12 cellular contexts compared by ENCODE assay signal in genomic region chr7:37445800-37446199, GRCh38. TPM values are rescaled to one million over a fixed set of nuclear protein-coding genes. Genes with fewer than 3 reads are reported as not detected.
A peak's percentile ranks its signal among the peaks of the same experiment; 100 is the strongest.
DNase-seq lines count a peak whose midpoint lies in the region; ATAC-seq and TF ChIP-seq lines count a peak whose summit lies in the region.
"Had no signal": no experiment of that assay in that cellular context is flagged by ENCODE, and none has a peak within 500 bp of the region (broad histone marks: within the 10 kb centered on the region; RNA-seq: fewer than 3 reads in every experiment).

No MANE protein-coding gene starts in this region.

- H3K4me3 Mint-ChIP-seq in activated T-cell treated with anti-CD3 and anti-CD28 coated beads, Interleukin-2, amount 50 U/mL, for 24 hours: no peak overlapping the region
- H3K4me3 Mint-ChIP-seq in activated T-helper 1 cell treated with anti-CD3 and anti-CD28 coated beads, Interleukin-12 subunit alpha, Interleukin-12 subunit beta, Interleukin-2, Interleukin-4 antibody, amounts not matched to agents 30 ng/mL and 10 ng/mL and 1 ng/mL, durations not matched to agents 14 hours and 24 hours and 36 hours: no peak overlapping the region

- H3K9me3 ChIP-seq in thyroid gland (no peaks in the 10 kb centered on the region), stomach (no peaks in the 10 kb centered on the region)
- H3K9me3 ChIP-seq: heart left ventricle had no signal

- TF ChIP-seq POLR2A in thyroid gland (IDR thresholded peaks at IDR 0.05) (no peak), stomach (IDR thresholded peaks at IDR 0.05) (no peak)

- peaks cover 50% of the 10 kb centered on the region for H3K36me3 Mint-ChIP-seq in activated T-cell treated with anti-CD3 and anti-CD28 coated beads, Interleukin-2, amount 50 U/mL, for 24 hours (ENCODE audit: low read depth)
- H3K36me3 Mint-ChIP-seq in activated T-helper 1 cell treated with anti-CD3 and anti-CD28 coated beads, Interleukin-12 subunit alpha, Interleukin-12 subunit beta, Interleukin-2, Interleukin-4 antibody, amounts not matched to agents 30 ng/mL and 10 ng/mL and 1 ng/mL, durations not matched to agents 14 hours and 24 hours and 36 hours (ENCODE audit: low read depth): peaks cover 21% of the 10 kb centered on the region

- no peak overlapping the region for H3K4me3 ChIP-seq in thyroid gland (replicated peaks in 1 of 3)
- no peak overlapping the region for H3K4me3 ChIP-seq in stomach

- peaks cover 78% of the 10 kb centered on the region for H3K4me1 Mint-ChIP-seq in activated T-cell treated with anti-CD3 and anti-CD28 coated beads, Interleukin-2, amount 50 U/mL, for 24 hours (ENCODE audit: low read depth)
- peaks cover 80% of the 10 kb centered on the region for H3K4me1 Mint-ChIP-seq in activated T-helper 1 cell treated with anti-CD3 and anti-CD28 coated beads, Interleukin-12 subunit alpha, Interleukin-12 subunit beta, Interleukin-2, Interleukin-4 antibody, amounts not matched to agents 30 ng/mL and 10 ng/mL and 1 ng/mL, durations not matched to agents 14 hours and 24 hours and 36 hours (ENCODE audit: low read depth)

- intact Hi-C loops in activated T-helper 1 cell treated with anti-CD3 and anti-CD28 coated beads, Interleukin-12 subunit alpha, Interleukin-12 subunit beta, Interleukin-2, Interleukin-4 antibody, amounts not matched to agents 30 ng/mL and 10 ng/mL and 1 ng/mL, durations not matched to agents 14 hours and 24 hours and 36 hours (cut with micrococcal nuclease): loop anchor here (5.0 to 10.0 kb wide), 4 partner anchors 411 to 1631 kb away; no protein-coding TSS in a partner anchor
- intact Hi-C loops in thyroid gland (cut with DNase I) (no loop called here), stomach (cut with DNase I; ENCODE audit: low total_unique reads) (no loop called here)

- H3K27ac ChIP-seq in layer of hippocampus (ENCODE audit: low read depth, low read length): peak overlapping the region; percentile 22
- peak overlapping the region; percentile 95 to 99 (median 97) for H3K27ac ChIP-seq in thyroid gland
- H3K27ac ChIP-seq in stomach: peak overlapping the region in 2 of 5 donors; percentile 32 to 95

- no peaks in the 10 kb centered on the region for H3K27me3 Mint-ChIP-seq in activated T-cell treated with anti-CD3 and anti-CD28 coated beads, Interleukin-2, amount 50 U/mL, for 24 hours
- peaks cover 1% of the 10 kb centered on the region for H3K27me3 Mint-ChIP-seq in activated T-helper 1 cell treated with anti-CD3 and anti-CD28 coated beads, Interleukin-12 subunit alpha, Interleukin-12 subunit beta, Interleukin-2, Interleukin-4 antibody, amounts not matched to agents 30 ng/mL and 10 ng/mL and 1 ng/mL, durations not matched to agents 14 hours and 24 hours and 36 hours (ENCODE audit: insufficient read depth)

- H3K4me1 ChIP-seq in thyroid gland (peaks cover 43 to 61% of the 10 kb centered on the region in 2 donors), stomach (peaks cover 11 to 59% (median 30%) of the 10 kb centered on the region in 4 donors)

- no peaks in the 10 kb centered on the region for H3K36me3 ChIP-seq in thyroid gland
- H3K36me3 ChIP-seq in stomach: no peaks in the 10 kb centered on the region
- H3K36me3 ChIP-seq: heart left ventricle had no signal

- peak overlapping the region; percentile 96 for H3K27ac Mint-ChIP-seq in activated T-cell treated with anti-CD3 and anti-CD28 coated beads, Interleukin-2, amount 50 U/mL, for 24 hours
- H3K27ac Mint-ChIP-seq in activated T-helper 1 cell treated with anti-CD3 and anti-CD28 coated beads, Interleukin-12 subunit alpha, Interleukin-12 subunit beta, Interleukin-2, Interleukin-4 antibody, amounts not matched to agents 30 ng/mL and 10 ng/mL and 1 ng/mL, durations not matched to agents 14 hours and 24 hours and 36 hours: peak overlapping the region; percentile 49

- WGBS in thyroid gland, 2 donors: 96 to 100% methylated on average over 1 of the region's 1 CpG
- WGBS in stomach, 5 donors: 91 to 100% (median 93%) methylated on average over 1 of the region's 1 CpG

- no peak for TF ChIP-seq EP300 in stomach (IDR thresholded peaks at IDR 0.05)

- DNase-seq in activated T-cell treated with anti-CD3 and anti-CD28 coated beads, Interleukin-2, amount 50 U/mL, for 24 hours: no peak
- no peak for DNase-seq in activated T-cell treated with anti-CD3 and anti-CD28 coated beads for 4 hours
- DNase-seq in activated T-helper 1 cell treated with anti-CD3 and anti-CD28 coated beads, Interleukin-12 subunit alpha, Interleukin-12 subunit beta, Interleukin-2, Interleukin-4 antibody, amounts not matched to agents 30 ng/mL and 10 ng/mL and 1 ng/mL, durations not matched to agents 14 hours and 24 hours and 36 hours (ENCODE audit: low spot score): no peak
- DNase-seq in thyroid gland: no peak
- DNase-seq in hippocampal formation (lab: John Stamatoyannopoulos, UW): no peak
- DNase-seq in stomach: no peak
- DNase-seq: activated effector memory CD4-positive, alpha-beta T cell treated with Interleukin-2 at 50 U/mL for 16 hours; heart left ventricle; NCI-H226 had no signal

- H3K9me3 Mint-ChIP-seq in activated T-cell treated with anti-CD3 and anti-CD28 coated beads, Interleukin-2, amount 50 U/mL, for 24 hours: no peaks in the 10 kb centered on the region
- no peaks in the 10 kb centered on the region for H3K9me3 Mint-ChIP-seq in activated T-helper 1 cell treated with anti-CD3 and anti-CD28 coated beads, Interleukin-12 subunit alpha, Interleukin-12 subunit beta, Interleukin-2, Interleukin-4 antibody, amounts not matched to agents 30 ng/mL and 10 ng/mL and 1 ng/mL, durations not matched to agents 14 hours and 24 hours and 36 hours

- TF ChIP-seq CTCF in thyroid gland (IDR thresholded peaks at IDR 0.05) (no peak), stomach (IDR thresholded peaks at IDR 0.05) (no peak)

- no peak for ATAC-seq in GM19324 (IDR thresholded peaks at IDR 0.05; ENCODE audit: low FRiP score, unreplicated experiment)
- ATAC-seq: heart left ventricle, left lobe of liver had no signal

- no peaks in the 10 kb centered on the region for H3K27me3 ChIP-seq in layer of hippocampus (ENCODE audit: control insufficient read depth, insufficient read depth, low read length)
- no peaks in the 10 kb centered on the region for H3K27me3 ChIP-seq in thyroid gland
- H3K27me3 ChIP-seq in stomach: peaks cover 0 to 41% (median 14%) of the 10 kb centered on the region in 3 donors

RNA-seq across cellular contexts. Expression of gene ELMO1, which starts 2.9 kb away (rescaled TPM):
- total RNA-seq in activated T-helper 1 cell treated with anti-CD3 and anti-CD28 coated beads, Interleukin-12 subunit alpha, Interleukin-12 subunit beta, Interleukin-2, Interleukin-4 antibody, amounts not matched to agents 30 ng/mL and 10 ng/mL and 1 ng/mL, durations not matched to agents 14 hours and 24 hours and 36 hours: 113 and 119 TPM in 2 replicates
- total RNA-seq in thyroid gland (100 to 1,000 TPM; 168 to 423 (median 312) TPM), stomach (100 to 1,000 TPM in 2 of 5 donors, 10 to 100 TPM in 3; 16.1 to 117 (median 74.2) TPM)
- 10 to 100 TPM in 1 of 3 donors, 1 to 10 TPM in 2; 4.1 to 10.2 (median 6.5) TPM for polyA plus RNA-seq in stomach
